Comparison of ENCODE assay signal across 1 cellular context in the genomic region with DNA sequence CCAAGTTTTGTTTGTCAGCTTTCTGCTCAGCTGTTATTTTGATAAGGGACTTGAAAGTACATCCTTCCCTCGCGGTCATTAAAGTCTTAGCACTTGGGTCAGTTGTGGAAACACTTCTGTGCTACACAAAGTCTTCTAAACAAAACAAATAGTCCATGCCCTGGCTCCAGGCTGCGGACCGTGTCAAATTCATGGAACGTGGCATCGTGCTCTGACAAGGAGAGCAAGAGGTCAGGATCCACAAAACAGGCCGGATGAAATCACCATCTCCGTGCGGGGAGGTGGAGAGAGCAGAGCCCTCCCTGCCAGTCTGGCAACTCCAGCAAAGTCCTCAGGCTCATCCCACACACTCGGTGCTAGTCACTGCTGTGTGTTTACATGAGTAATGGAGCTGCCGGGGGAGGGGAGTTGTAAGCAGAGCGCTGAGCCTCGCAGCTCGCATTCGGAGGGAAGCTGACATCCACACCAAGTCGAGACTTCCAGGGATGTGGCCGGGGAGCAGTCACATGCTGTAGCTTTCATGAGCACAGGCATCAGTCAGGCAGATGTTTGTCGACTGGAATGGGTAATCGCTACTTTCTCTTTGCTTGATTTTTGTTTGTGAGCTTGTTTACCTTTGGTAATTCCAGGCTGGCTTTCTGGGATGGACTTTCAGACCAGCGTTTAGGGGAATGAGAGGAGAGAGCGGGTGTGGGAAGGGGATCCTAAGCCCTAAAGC.
TF ChIP-seq lines count a peak whose summit lies in the region.

No MANE protein-coding gene starts in this region.

TF ChIP-seq in SK-N-SH treated with all-trans-retinoic acid at 6 μM for 48 hours, 23 proteins besides CTCF, POLR2A, EP300 and RAD21 (continued from another document):
- TF ChIP-seq, protein P1, sequence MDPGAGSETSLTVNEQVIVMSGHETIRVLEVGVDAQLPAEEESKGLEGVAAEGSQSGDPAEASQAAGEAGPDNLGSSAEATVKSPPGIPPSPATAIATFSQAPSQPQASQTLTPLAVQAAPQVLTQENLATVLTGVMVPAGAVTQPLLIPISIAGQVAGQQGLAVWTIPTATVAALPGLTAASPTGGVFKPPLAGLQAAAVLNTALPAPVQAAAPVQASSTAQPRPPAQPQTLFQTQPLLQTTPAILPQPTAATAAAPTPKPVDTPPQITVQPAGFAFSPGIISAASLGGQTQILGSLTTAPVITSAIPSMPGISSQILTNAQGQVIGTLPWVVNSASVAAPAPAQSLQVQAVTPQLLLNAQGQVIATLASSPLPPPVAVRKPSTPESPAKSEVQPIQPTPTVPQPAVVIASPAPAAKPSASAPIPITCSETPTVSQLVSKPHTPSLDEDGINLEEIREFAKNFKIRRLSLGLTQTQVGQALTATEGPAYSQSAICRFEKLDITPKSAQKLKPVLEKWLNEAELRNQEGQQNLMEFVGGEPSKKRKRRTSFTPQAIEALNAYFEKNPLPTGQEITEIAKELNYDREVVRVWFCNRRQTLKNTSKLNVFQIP (CRISPR knock-in tag; IDR thresholded peaks at IDR 0.05; ENCODE audit: borderline replicate concordance, low read depth): no peak
TF ChIP-seq in SK-N-SH treated with all-trans-retinoic acid at 6 μM for 48 hours: peak in this region for 4.
